ENCODE assay signal across 2 cellular contexts in genomic region chr3:88033088-88033487, GRCh38.
TF ChIP-seq lines count a peak whose summit lies in the region.

No MANE protein-coding gene starts in this region.

TF ChIP-seq in IMR-90, 13 proteins besides CTCF, POLR2A, EP300 and RAD21:
- TF ChIP-seq MXI1 (IDR thresholded peaks at IDR 0.05; ENCODE audit: borderline replicate concordance, low read depth, low read length) (no peak), SMC3 (IDR thresholded peaks at IDR 0.05; ENCODE audit: low read depth, low read length) (no peak), USF2 (IDR thresholded peaks at IDR 0.05; ENCODE audit: low read depth, low read length) (no peak)

TF ChIP-seq in K562, 482 proteins besides CTCF, POLR2A, EP300 and RAD21:
- no peak for TF ChIP-seq NCOA6 (IDR thresholded peaks at IDR 0.05)
- TF ChIP-seq E2F4 (CRISPR knock-in tag; IDR thresholded peaks at IDR 0.05; ENCODE audit: low read depth), result no peak
- TF ChIP-seq AFF1 (IDR thresholded peaks at IDR 0.05; ENCODE audit: low read depth in 1 of 2, partially characterized antibody in 2 of 2), result peak in 1 of 2 experiments; percentile 80
- TF ChIP-seq THRA (IDR thresholded peaks at IDR 0.05), result no peak
- no peak for TF ChIP-seq CREB3 (tag; conservative IDR thresholded peaks at IDR 0.05; ENCODE audit: low read depth)
- TF ChIP-seq KHSRP (IDR thresholded peaks at IDR 0.05), result no peak
- TF ChIP-seq RBM17 (IDR thresholded peaks at IDR 0.05; ENCODE audit: borderline replicate concordance, low read depth, low read length), result no peak
- no peak for TF ChIP-seq CBFB (CRISPR knock-in tag; IDR thresholded peaks at IDR 0.05)
- no peak for TF ChIP-seq ILK (tag; IDR thresholded peaks at IDR 0.05; ENCODE audit: borderline replicate concordance, low read depth)
- no peak for TF ChIP-seq ATF2 (CRISPR knock-in tag; IDR thresholded peaks at IDR 0.05)
- 0 out of 2 replicates have a peak, but pooled peaks have one; percentile 7 for TF ChIP-seq ZNF384 (IDR thresholded peaks at IDR 0.05; ENCODE audit: low read depth, low read length)
- peak; percentile 15; the same call in 1 of the 2 replicates for TF ChIP-seq EGR1 (conservative IDR thresholded peaks at IDR 0.05)
- TF ChIP-seq SMARCE1 (IDR thresholded peaks at IDR 0.05), result no peak
- no peak for TF ChIP-seq CAMTA2 (CRISPR knock-in tag; conservative IDR thresholded peaks at IDR 0.05)
- TF ChIP-seq ZNF778 (CRISPR knock-in tag; IDR thresholded peaks at IDR 0.05), result no peak
- no peak for TF ChIP-seq SRF (CRISPR knock-in tag; IDR thresholded peaks at IDR 0.05)
TF ChIP-seq in K562: peak in this region for 3.
